In the genomic region with DNA sequence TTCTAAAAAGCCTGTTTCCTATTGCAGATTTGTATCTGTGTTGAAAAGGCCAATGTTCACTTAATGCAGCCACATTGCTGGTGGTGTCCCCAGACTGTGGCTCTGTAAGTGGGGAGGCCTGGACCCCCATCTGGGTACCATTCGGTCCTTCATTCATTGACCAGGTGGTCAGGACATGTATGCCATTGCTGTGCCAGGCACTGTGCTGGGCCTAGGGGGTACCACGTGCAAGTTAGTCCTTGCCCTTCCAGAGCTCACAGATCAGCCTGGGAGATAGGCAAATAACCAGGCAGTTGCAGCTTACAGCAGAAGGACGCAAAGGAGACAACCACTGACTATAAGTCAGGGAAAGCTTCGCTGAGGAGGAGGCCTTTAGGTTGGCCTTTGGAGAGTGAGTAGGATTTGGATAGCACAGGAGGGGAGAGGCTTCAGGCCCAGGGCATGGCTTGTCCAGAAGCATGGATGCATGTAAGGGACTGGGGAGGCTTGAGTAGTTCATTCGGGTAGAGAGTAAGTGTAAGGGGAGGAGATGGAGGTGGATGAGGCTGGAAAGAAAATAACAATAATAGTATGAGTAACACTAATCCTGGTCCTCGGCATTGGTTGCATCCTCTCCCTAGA, we compare ENCODE assay signal across 20 cellular contexts. TPM values are rescaled to one million over a fixed set of nuclear protein-coding genes. Genes with fewer than 3 reads are reported as not detected.
DNase-seq lines count a peak whose midpoint lies in the region; ATAC-seq lines count a peak whose summit lies in the region.
"Had no signal": no experiment of that assay in that cellular context is flagged by ENCODE, and none has a peak within 500 bp of the region (broad histone marks: within the 10 kb centered on the region; RNA-seq: fewer than 3 reads in every experiment).

No MANE protein-coding gene starts in this region.

- no peak overlapping the region for H3K27ac ChIP-seq in trophoblast cell (ENCODE audit: low read depth, low read length)
- H3K27ac ChIP-seq: PC-9, RWPE1 had no signal

- H4K91ac ChIP-seq in trophoblast cell (ENCODE audit: low read depth, low read length), result no peak overlapping the region

- no peak overlapping the region for H4K12ac ChIP-seq in trophoblast cell (ENCODE audit: low read depth, low read length)

- H3K4me2 ChIP-seq in trophoblast cell (ENCODE audit: low read length), result no peak overlapping the region
- H3K4me2 ChIP-seq: PC-9 had no signal

- peaks cover 6% of the 10 kb centered on the region for H3K4me1 Mint-ChIP-seq in activated CD8-positive, alpha-beta memory T cell treated with anti-CD3 and anti-CD28 coated beads, Interleukin-2, amount 10 ng/mL, durations not matched to agents 7 days and 5 days
- H3K4me1 Mint-ChIP-seq in T-helper 17 cell, result peaks cover 44% of the 10 kb centered on the region

- CTCF ChIA-PET in activated CD8-positive, alpha-beta memory T cell treated with anti-CD3 and anti-CD28 coated beads, Interleukin-2, amount 10 ng/mL, durations not matched to agents 7 days and 5 days (lab: Charles Lee), result interaction anchor here (1.0 to 2.3 kb wide), 3 partner anchors 41 to 215 kb away, joined by 3 to 8 read pairs (median 4); no protein-coding TSS in a partner anchor

- no peaks in the 10 kb centered on the region for H3K36me3 Mint-ChIP-seq in activated CD8-positive, alpha-beta memory T cell treated with anti-CD3 and anti-CD28 coated beads, Interleukin-2, amount 10 ng/mL, durations not matched to agents 7 days and 5 days
- H3K36me3 Mint-ChIP-seq in T-helper 17 cell (ENCODE audit: low read depth), result peaks cover 3% of the 10 kb centered on the region

- 100% methylated on average over 1 of the region's 6 CpGs for WGBS in trophoblast cell (ENCODE audit: extremely low coverage, insufficient coverage, insufficient read length)

- no peak overlapping the region for H2BK5ac ChIP-seq in trophoblast cell (ENCODE audit: low read depth, low read length, poor library complexity)

- no peak overlapping the region for H4K8ac ChIP-seq in trophoblast cell (ENCODE audit: low read depth, low read length)

- H3K27me3 Mint-ChIP-seq in activated CD8-positive, alpha-beta memory T cell treated with anti-CD3 and anti-CD28 coated beads, Interleukin-2, amount 10 ng/mL, durations not matched to agents 7 days and 5 days, result no peaks in the 10 kb centered on the region
- no peaks in the 10 kb centered on the region for H3K27me3 Mint-ChIP-seq in T-helper 17 cell
- H3K27me3 Mint-ChIP-seq: CD8-positive, alpha-beta memory T cell had no signal

- H3K9me3 ChIP-seq in trophoblast cell (ENCODE audit: insufficient read depth, low read depth, low read length) (no peaks in the 10 kb centered on the region), MG63 (no peaks in the 10 kb centered on the region), T-helper 17 cell (ENCODE audit: control insufficient read depth, low read length, poor library complexity, severe bottlenecking) (no peaks in the 10 kb centered on the region)

- H3K4me3 Mint-ChIP-seq in activated CD8-positive, alpha-beta memory T cell treated with anti-CD3 and anti-CD28 coated beads, Interleukin-2, amount 10 ng/mL, durations not matched to agents 7 days and 5 days, result no peak overlapping the region
- no peak overlapping the region for H3K4me3 Mint-ChIP-seq in T-helper 17 cell

- H3K4ac ChIP-seq in trophoblast cell (ENCODE audit: low read depth, low read length), result no peak overlapping the region

- no peak overlapping the region for H2AFZ ChIP-seq in trophoblast cell (ENCODE audit: insufficient read depth, low read length, poor library complexity)
- H2AFZ ChIP-seq: PC-9 had no signal

- H3K14ac ChIP-seq in trophoblast cell (ENCODE audit: low read length), result no peak overlapping the region

- H3K9me3 Mint-ChIP-seq in activated CD8-positive, alpha-beta memory T cell treated with anti-CD3 and anti-CD28 coated beads, Interleukin-2, amount 10 ng/mL, durations not matched to agents 7 days and 5 days (ENCODE audit: low read depth), result peaks cover 2% of the 10 kb centered on the region
- H3K9me3 Mint-ChIP-seq: CD8-positive, alpha-beta memory T cell had no signal

- H3K9ac ChIP-seq in trophoblast cell (ENCODE audit: low read length), result peak overlapping the region; percentile 41

- H3K23ac ChIP-seq in trophoblast cell (ENCODE audit: low read length), result no peak overlapping the region

- no peak overlapping the region for H2BK12ac ChIP-seq in trophoblast cell (ENCODE audit: low read length)

- peaks cover 6 to 7% of the 10 kb centered on the region in 2 experiments for H3K4me1 ChIP-seq in trophoblast cell (ENCODE audit: control insufficient read depth in 1 of 2, insufficient read depth in 2 of 2, low read length in 2 of 2)

- no peak overlapping the region for H3K18ac ChIP-seq in trophoblast cell (ENCODE audit: low read length)

- H3K79me2 ChIP-seq in trophoblast cell (ENCODE audit: control insufficient read depth, insufficient read depth, low read length, poor library complexity), result peaks cover 3% of the 10 kb centered on the region

- H3K79me1 ChIP-seq in trophoblast cell (ENCODE audit: low read length), result peaks cover 5% of the 10 kb centered on the region

- H2BK120ac ChIP-seq in trophoblast cell (ENCODE audit: insufficient read depth, low read length, poor library complexity), result no peak overlapping the region

- no peak for ATAC-seq in activated CD8-positive, alpha-beta memory T cell treated with anti-CD3 and anti-CD28 coated beads, Interleukin-2, amount 10 ng/mL, durations not matched to agents 7 days and 5 days
- no peak for ATAC-seq in T-helper 17 cell

- no peak overlapping the region for H2AK5ac ChIP-seq in trophoblast cell (ENCODE audit: low read length)

- no peak overlapping the region for H3K27ac Mint-ChIP-seq in activated CD8-positive, alpha-beta memory T cell treated with anti-CD3 and anti-CD28 coated beads, Interleukin-2, amount 10 ng/mL, durations not matched to agents 7 days and 5 days
- H3K27ac Mint-ChIP-seq in T-helper 17 cell, result no peak overlapping the region
- H3K27ac Mint-ChIP-seq: CD8-positive, alpha-beta memory T cell had no signal

- peak; percentile 74 to 86 for DNase-seq in NCI-H526 (lab: John Stamatoyannopoulos, UW)
- peak; percentile 19 for DNase-seq in activated CD8-positive, alpha-beta memory T cell treated with anti-CD3 and anti-CD28 coated beads, Interleukin-2, amount 10 ng/mL, durations not matched to agents 7 days and 5 days
- DNase-seq in islet precursor cell, result peak; percentile 39
- DNase-seq in trophoblast cell, result no peak
- no peak for DNase-seq in NCI-H1436 (lab: John Stamatoyannopoulos, UW)
- DNase-seq in SW480 (ENCODE audit: low spot score), result no peak
- DNase-seq in MG63, result no peak
- no peak for DNase-seq in T-helper 17 cell
- DNase-seq: C1 segment of cervical spinal cord; CD8-positive, alpha-beta memory T cell; DMS53; EL; GOT3; NCI-H1105; NCI-H1694 treated with DMSO at 0.1 percent for 48 hours; NCI-H2227 treated with DMSO at 0.1 percent for 48 hours; NCI-H510A treated with DMSO at 0.1 percent for 48 hours; PC-9; SIG-M5 had no signal

- no peaks in the 10 kb centered on the region for H3K27me3 ChIP-seq in trophoblast cell (ENCODE audit: insufficient read depth, low read length)
- H3K27me3 ChIP-seq in MG63, result no peaks in the 10 kb centered on the region

- H3K4me3 ChIP-seq in trophoblast cell (ENCODE audit: low read depth, low read length), result no peak overlapping the region
- no peak overlapping the region for H3K4me3 ChIP-seq in MG63
- H3K4me3 ChIP-seq: PC-9 had no signal

- H3K36me3 ChIP-seq in trophoblast cell (ENCODE audit: control insufficient read depth in 1 of 2, insufficient read depth in 2 of 2, low read length in 2 of 2), result no peaks in the 10 kb centered on the region
- H3K36me3 ChIP-seq in MG63, result no peaks in the 10 kb centered on the region

RNA-seq across cellular contexts. Expression of a gene that starts 5.0 kb away (rescaled TPM):
- total RNA-seq in activated CD8-positive, alpha-beta memory T cell treated with anti-CD3 and anti-CD28 coated beads, Interleukin-2, amount 10 ng/mL, durations not matched to agents 7 days and 5 days, result 1 to 10 TPM; 2.5 to 4.6 TPM
- polyA plus RNA-seq in trophoblast cell (2013), result 1.8 and 2.4 TPM in 2 replicates
- total RNA-seq in MG63 (2014; rRNA removed; shearing (Covaris generic); ENCODE audit: low replicate concordance), result 4.3 and 5.7 TPM in 2 replicates
- 1 to 10 TPM; 4.6 to 6.5 TPM for total RNA-seq in T-helper 17 cell

Comparison
In these comparisons a context has a peak if more than half of its experiments do, and no peak if none do; other contexts are left out.
1. DNase-seq: peak in NCI-H526 (2 of 2), activated CD8-positive, alpha-beta memory T cell treated with anti-CD3 and anti-CD28 coated beads, Interleukin-2, amount 10 ng/mL, durations not matched to agents 7 days and 5 days (single experiment) and islet precursor cell (single experiment); none in trophoblast cell (0 of 2), NCI-H1436 (single experiment), SW480 (single experiment), MG63 (single experiment) and T-helper 17 cell (0 of 3).